Comparison of ENCODE assay signal across 9 cellular contexts in genomic region chr1:19454265-19455198, GRCh38. TPM values are rescaled to one million over a fixed set of nuclear protein-coding genes. Genes with fewer than 3 reads are reported as not detected.
DNase-seq lines count a peak whose midpoint lies in the region; ATAC-seq and TF ChIP-seq lines count a peak whose summit lies in the region.
"Had no signal": no experiment of that assay in that cellular context is flagged by ENCODE, and none has a peak within 500 bp of the region (broad histone marks: within the 10 kb centered on the region; RNA-seq: fewer than 3 reads in every experiment).

No MANE protein-coding gene starts in this region.

- H3K4me3 Mint-ChIP-seq in activated T-cell treated with anti-CD3 and anti-CD28 coated beads, Interleukin-2, amount 50 U/mL, for 24 hours: peak overlapping the region; percentile 15
- peak overlapping the region; percentile 54 for H3K4me3 Mint-ChIP-seq in central memory CD8-positive, alpha-beta T cell

- H3K9me3 ChIP-seq in mucosa of stomach (ENCODE audit: control insufficient read depth, low read length): no peaks in the 10 kb centered on the region
- no peaks in the 10 kb centered on the region for H3K9me3 ChIP-seq in tibial nerve
- H3K9me3 ChIP-seq: SJCRH30 had no signal

- 35 to 42% methylated on average over 13 of the region's 13 CpGs for WGBS in tibial nerve, 2 donors

- H3K27me3 ChIP-seq in mucosa of stomach (ENCODE audit: control insufficient read depth, insufficient read depth, low read length) (no peaks in the 10 kb centered on the region), tibial nerve (no peaks in the 10 kb centered on the region)
- H3K27me3 ChIP-seq: SJCRH30 had no signal

- no peaks in the 10 kb centered on the region for H3K9me3 Mint-ChIP-seq in activated T-cell treated with anti-CD3 and anti-CD28 coated beads, Interleukin-2, amount 50 U/mL, for 24 hours
- H3K9me3 Mint-ChIP-seq in central memory CD8-positive, alpha-beta T cell: no peaks in the 10 kb centered on the region

- peak overlapping the region; percentile 33 for H3K9ac ChIP-seq in mucosa of stomach (ENCODE audit: low read length)

- H3K36me3 ChIP-seq in mucosa of stomach (ENCODE audit: control insufficient read depth, insufficient read depth, low read length): no peaks in the 10 kb centered on the region
- H3K36me3 ChIP-seq in tibial nerve: no peaks in the 10 kb centered on the region
- H3K36me3 ChIP-seq: SJCRH30 had no signal

- TF ChIP-seq EP300 in tibial nerve (IDR thresholded peaks at IDR 0.05): peak in 1 of 2 donors; percentile 35

- peaks cover 92% of the 10 kb centered on the region for H3K4me1 Mint-ChIP-seq in activated T-cell treated with anti-CD3 and anti-CD28 coated beads, Interleukin-2, amount 50 U/mL, for 24 hours (ENCODE audit: low read depth)
- peaks cover 90% of the 10 kb centered on the region for H3K4me1 Mint-ChIP-seq in central memory CD8-positive, alpha-beta T cell

- H3K27ac ChIP-seq in tibial nerve: peak overlapping the region in 3 of 4 donors; percentile 29 to 70 (median 63)
- H3K27ac ChIP-seq: SJCRH30 had no signal

- DNase-seq in activated T-cell treated with anti-CD3 and anti-CD28 coated beads, Interleukin-2, amount 50 U/mL, for 24 hours: no peak
- no peak for DNase-seq in activated T-cell treated with anti-CD3 and anti-CD28 coated beads for 4 hours
- no peak for DNase-seq in central memory CD8-positive, alpha-beta T cell (ENCODE audit: low spot score in 2 of 2)
- no peak for DNase-seq in tibial nerve (ENCODE audit: low spot score in 2 of 2)
- DNase-seq in HT-29 (ENCODE audit: low spot score): no peak
- DNase-seq in NCI-H187 (lab: John Stamatoyannopoulos, UW): no peak
- no peak for DNase-seq in NCI-H2029 (lab: John Stamatoyannopoulos, UW)
- DNase-seq: SJCRH30 had no signal

- no peaks in the 10 kb centered on the region for H3K27me3 Mint-ChIP-seq in activated T-cell treated with anti-CD3 and anti-CD28 coated beads, Interleukin-2, amount 50 U/mL, for 24 hours
- no peaks in the 10 kb centered on the region for H3K27me3 Mint-ChIP-seq in central memory CD8-positive, alpha-beta T cell

- H3K4me1 ChIP-seq in mucosa of stomach (ENCODE audit: control insufficient read depth, insufficient read depth, low read length) (peaks cover 90% of the 10 kb centered on the region), tibial nerve (peaks cover 0 to 100% (median 75%) of the 10 kb centered on the region in 4 donors)

- peak overlapping the region; percentile 86 for H3K27ac Mint-ChIP-seq in activated T-cell treated with anti-CD3 and anti-CD28 coated beads, Interleukin-2, amount 50 U/mL, for 24 hours
- H3K27ac Mint-ChIP-seq in central memory CD8-positive, alpha-beta T cell (ENCODE audit: low read depth): peak overlapping the region; percentile 83

- H3K4me3 ChIP-seq in mucosa of stomach (ENCODE audit: low read length): no peak overlapping the region
- no peak overlapping the region for H3K4me3 ChIP-seq in tibial nerve
- H3K4me3 ChIP-seq: SJCRH30 had no signal

- no peak for ATAC-seq in central memory CD8-positive, alpha-beta T cell (replicated peaks; ENCODE audit: extremely low read depth, poor library complexity, severe bottlenecking)

- no peak for TF ChIP-seq POLR2A in tibial nerve (IDR thresholded peaks at IDR 0.05)

- no peak for TF ChIP-seq CTCF in tibial nerve (IDR thresholded peaks at IDR 0.05)

- H3K36me3 Mint-ChIP-seq in activated T-cell treated with anti-CD3 and anti-CD28 coated beads, Interleukin-2, amount 50 U/mL, for 24 hours (ENCODE audit: low read depth): peaks cover 26% of the 10 kb centered on the region
- H3K36me3 Mint-ChIP-seq in central memory CD8-positive, alpha-beta T cell (ENCODE audit: insufficient read depth): peaks cover 9% of the 10 kb centered on the region

RNA-seq across cellular contexts. Expression of gene CAPZB, which starts 30.8 kb away (rescaled TPM):
- 100 to 1,000 TPM in 1 of 4 donors, 10 to 100 TPM in 3; 58.2 to 109 (median 96.7) TPM for total RNA-seq in tibial nerve
- 71.9 and 87.3 TPM in 2 replicates for total RNA-seq in HT-29 (2014; rRNA removed; shearing (Covaris generic))
